8 cellular contexts compared by ENCODE assay signal in the genomic region with DNA sequence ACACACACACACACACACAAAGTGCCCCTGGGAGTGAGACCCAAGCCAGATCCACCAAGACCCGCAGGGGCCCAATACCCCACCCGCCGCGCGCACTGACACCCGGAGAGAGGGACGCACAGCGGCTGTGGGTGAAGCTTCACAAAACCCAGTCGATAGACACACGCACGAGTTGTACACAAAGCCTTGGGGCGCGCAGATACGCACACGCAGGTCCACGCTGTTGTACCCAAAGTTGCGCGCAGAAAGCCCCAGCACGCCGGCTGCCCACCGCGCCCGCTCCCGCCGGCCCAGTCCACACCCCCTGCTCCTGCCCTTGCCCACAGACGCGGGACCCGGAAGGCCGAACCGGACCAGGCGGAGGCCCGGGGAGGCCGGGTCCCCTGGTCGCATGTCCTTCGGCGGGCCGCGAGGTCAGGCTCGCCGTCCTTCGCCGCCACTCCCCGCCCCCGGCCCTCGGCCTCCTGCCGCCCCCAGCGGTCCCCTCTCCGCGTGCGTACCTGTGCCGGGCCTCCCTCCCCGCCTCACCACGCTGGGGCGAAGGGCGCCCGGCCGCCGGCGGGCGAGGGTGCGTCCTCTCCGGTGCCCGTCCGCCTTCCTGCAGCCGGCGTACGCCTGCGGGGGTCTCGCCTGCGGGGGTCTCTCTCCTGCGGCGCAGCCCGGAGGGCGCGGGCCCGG. TPM values are rescaled to one million over a fixed set of nuclear protein-coding genes. Genes with fewer than 3 reads are reported as not detected.
DNase-seq lines count a peak whose midpoint lies in the region; ATAC-seq and TF ChIP-seq lines count a peak whose summit lies in the region.

A gene (minus strand): TSS at position 344 of the 678 bp plus-strand sequence. CDS start 1,180 bp downstream, outside the sequence.

- H3K9me3 ChIP-seq in sigmoid colon: no peaks in the 10 kb centered on the region

- H3K4me3 ChIP-seq in GM23338 (peak within 1 kb of the TSS; percentile 64), foreskin fibroblast (ENCODE audit: low read depth in 1 of 2, low read length in 2 of 2) (peak within 1 kb of the TSS; percentile 19 to 20), sigmoid colon (peak within 1 kb of the TSS in 3 of 4 donors; percentile 29 to 46 (median 44))

- H3K27ac Mint-ChIP-seq in GM23338 (no peak within 1 kb of the TSS), T-cell (peak within 1 kb of the TSS; percentile 6 to 44)

- intact Hi-C loops in sigmoid colon (cut with DNase I): no loop called here

- H4K20me1 ChIP-seq in GM23338 (replicated peaks; ENCODE audit: insufficient read depth): no peaks in the 10 kb centered on the region; the same call in 1 of the 2 replicates

- H3K27me3 ChIP-seq in GM23338 (ENCODE audit: insufficient read depth) (peaks cover 42% of the 10 kb centered on the region), sigmoid colon (peaks cover 26 to 43% (median 30%) of the 10 kb centered on the region in 3 donors)

- POLR2A ChIA-PET in T-cell (lab: Charles Lee): no interaction called here

- H3K27ac ChIP-seq in GM23338 (ENCODE audit: low read depth): no peak within 1 kb of the TSS
- H3K27ac ChIP-seq in sigmoid colon: no peak within 1 kb of the TSS

- H3K36me3 ChIP-seq in GM23338 (ENCODE audit: insufficient read depth) (no peaks in the 10 kb centered on the region), sigmoid colon (no peaks in the 10 kb centered on the region)

- H3F3A ChIP-seq in GM23338 (replicated peaks; ENCODE audit: low read depth): 0 out of 2 replicates have a peak, but pooled peaks cover 5% of the 10 kb centered on the region

- TF ChIP-seq EP300 in sigmoid colon (IDR thresholded peaks at IDR 0.05): no peak

- H3K9me3 Mint-ChIP-seq in GM23338: peaks cover 5% of the 10 kb centered on the region; the same call in 1 of the 3 replicates
- no peaks in the 10 kb centered on the region for H3K9me3 Mint-ChIP-seq in T-cell

- H3K4me1 Mint-ChIP-seq in GM23338 (peaks cover 32% of the 10 kb centered on the region), T-cell (peaks cover 11 to 14% (median 13%) of the 10 kb centered on the region in 3 donors)

- H2AFZ ChIP-seq in GM23338: peak within 1 kb of the TSS; percentile 81

- peak within 1 kb of the TSS; percentile 83 for H3K4me2 ChIP-seq in GM23338

- H3K9me2 ChIP-seq in GM23338 (ENCODE audit: insufficient read depth): no peaks in the 10 kb centered on the region

- 1 to 3% methylated on average over 76 of the region's 76 CpGs for WGBS in sigmoid colon, 2 donors

- H3K4me1 ChIP-seq in GM23338 (ENCODE audit: insufficient read depth) (peaks cover 28% of the 10 kb centered on the region), sigmoid colon (peaks cover 0 to 16% (median 14%) of the 10 kb centered on the region in 4 donors)

- peaks cover 2% of the 10 kb centered on the region; the same call in 1 of the 3 replicates for H3K36me3 Mint-ChIP-seq in GM23338 (ENCODE audit: low read depth)
- H3K36me3 Mint-ChIP-seq in T-cell: peaks cover 5% of the 10 kb centered on the region

- peak within 1 kb of the TSS; percentile 81 for H3K4me3 Mint-ChIP-seq in GM23338
- H3K4me3 Mint-ChIP-seq in T-cell: peak within 1 kb of the TSS; percentile 69 to 77 (median 70)

- TF ChIP-seq CTCF in GM23338 (conservative IDR thresholded peaks at IDR 0.05; ENCODE audit: low read depth in 2 of 2): no peak
- no peak for TF ChIP-seq CTCF in foreskin fibroblast (IDR thresholded peaks at IDR 0.05; ENCODE audit: low read depth, low read length)
- no peak for TF ChIP-seq CTCF in sigmoid colon (IDR thresholded peaks at IDR 0.05)

- TF ChIP-seq POLR2A in sigmoid colon (IDR thresholded peaks at IDR 0.05): no peak

- ATAC-seq in GM23338 (peak; percentile 42), T-cell (replicated peaks in 1 of 4) (peak; percentile 7 to 33 (median 24)), GM21619 (IDR thresholded peaks at IDR 0.05; ENCODE audit: unreplicated experiment) (no peak), GM21717 (IDR thresholded peaks at IDR 0.05; ENCODE audit: unreplicated experiment) (no peak)

- CTCF ChIA-PET in T-cell (lab: Charles Lee): no interaction called here

- H3K79me2 ChIP-seq in GM23338 (replicated peaks; ENCODE audit: insufficient read depth): no peaks in the 10 kb centered on the region

- peaks cover 26% of the 10 kb centered on the region for H3K27me3 Mint-ChIP-seq in GM23338 (ENCODE audit: insufficient read depth, low read depth, poor library complexity)
- H3K27me3 Mint-ChIP-seq in T-cell: peaks cover 23 to 32% of the 10 kb centered on the region in 2 donors

- DNase-seq in GM23338 (ENCODE audit: low spot score) (peak; percentile 52), T-cell (peak in 1 of 34 experiments; percentile 2), foreskin fibroblast (peak in 1 of 2 donors; percentile 24), sigmoid colon (no peak), UCSD-AML1 (lab: John Stamatoyannopoulos, UW; ENCODE audit: unreplicated experiment) (no peak), Ammon's horn (ENCODE audit: low spot score) (no peak)

TF ChIP-seq in GM23338, 12 proteins besides CTCF, POLR2A, EP300 and RAD21:
- TF ChIP-seq EZH2 (IDR thresholded peaks at IDR 0.05; ENCODE audit: low read depth, unreplicated experiment): peak; percentile 8
- TF ChIP-seq CREB1 (CRISPR knock-in tag; IDR thresholded peaks at IDR 0.05; ENCODE audit: low read depth): no peak
- TF ChIP-seq ZNF331 (CRISPR knock-in tag; IDR thresholded peaks at IDR 0.05; ENCODE audit: low read depth): no peak
- TF ChIP-seq, protein P1, sequence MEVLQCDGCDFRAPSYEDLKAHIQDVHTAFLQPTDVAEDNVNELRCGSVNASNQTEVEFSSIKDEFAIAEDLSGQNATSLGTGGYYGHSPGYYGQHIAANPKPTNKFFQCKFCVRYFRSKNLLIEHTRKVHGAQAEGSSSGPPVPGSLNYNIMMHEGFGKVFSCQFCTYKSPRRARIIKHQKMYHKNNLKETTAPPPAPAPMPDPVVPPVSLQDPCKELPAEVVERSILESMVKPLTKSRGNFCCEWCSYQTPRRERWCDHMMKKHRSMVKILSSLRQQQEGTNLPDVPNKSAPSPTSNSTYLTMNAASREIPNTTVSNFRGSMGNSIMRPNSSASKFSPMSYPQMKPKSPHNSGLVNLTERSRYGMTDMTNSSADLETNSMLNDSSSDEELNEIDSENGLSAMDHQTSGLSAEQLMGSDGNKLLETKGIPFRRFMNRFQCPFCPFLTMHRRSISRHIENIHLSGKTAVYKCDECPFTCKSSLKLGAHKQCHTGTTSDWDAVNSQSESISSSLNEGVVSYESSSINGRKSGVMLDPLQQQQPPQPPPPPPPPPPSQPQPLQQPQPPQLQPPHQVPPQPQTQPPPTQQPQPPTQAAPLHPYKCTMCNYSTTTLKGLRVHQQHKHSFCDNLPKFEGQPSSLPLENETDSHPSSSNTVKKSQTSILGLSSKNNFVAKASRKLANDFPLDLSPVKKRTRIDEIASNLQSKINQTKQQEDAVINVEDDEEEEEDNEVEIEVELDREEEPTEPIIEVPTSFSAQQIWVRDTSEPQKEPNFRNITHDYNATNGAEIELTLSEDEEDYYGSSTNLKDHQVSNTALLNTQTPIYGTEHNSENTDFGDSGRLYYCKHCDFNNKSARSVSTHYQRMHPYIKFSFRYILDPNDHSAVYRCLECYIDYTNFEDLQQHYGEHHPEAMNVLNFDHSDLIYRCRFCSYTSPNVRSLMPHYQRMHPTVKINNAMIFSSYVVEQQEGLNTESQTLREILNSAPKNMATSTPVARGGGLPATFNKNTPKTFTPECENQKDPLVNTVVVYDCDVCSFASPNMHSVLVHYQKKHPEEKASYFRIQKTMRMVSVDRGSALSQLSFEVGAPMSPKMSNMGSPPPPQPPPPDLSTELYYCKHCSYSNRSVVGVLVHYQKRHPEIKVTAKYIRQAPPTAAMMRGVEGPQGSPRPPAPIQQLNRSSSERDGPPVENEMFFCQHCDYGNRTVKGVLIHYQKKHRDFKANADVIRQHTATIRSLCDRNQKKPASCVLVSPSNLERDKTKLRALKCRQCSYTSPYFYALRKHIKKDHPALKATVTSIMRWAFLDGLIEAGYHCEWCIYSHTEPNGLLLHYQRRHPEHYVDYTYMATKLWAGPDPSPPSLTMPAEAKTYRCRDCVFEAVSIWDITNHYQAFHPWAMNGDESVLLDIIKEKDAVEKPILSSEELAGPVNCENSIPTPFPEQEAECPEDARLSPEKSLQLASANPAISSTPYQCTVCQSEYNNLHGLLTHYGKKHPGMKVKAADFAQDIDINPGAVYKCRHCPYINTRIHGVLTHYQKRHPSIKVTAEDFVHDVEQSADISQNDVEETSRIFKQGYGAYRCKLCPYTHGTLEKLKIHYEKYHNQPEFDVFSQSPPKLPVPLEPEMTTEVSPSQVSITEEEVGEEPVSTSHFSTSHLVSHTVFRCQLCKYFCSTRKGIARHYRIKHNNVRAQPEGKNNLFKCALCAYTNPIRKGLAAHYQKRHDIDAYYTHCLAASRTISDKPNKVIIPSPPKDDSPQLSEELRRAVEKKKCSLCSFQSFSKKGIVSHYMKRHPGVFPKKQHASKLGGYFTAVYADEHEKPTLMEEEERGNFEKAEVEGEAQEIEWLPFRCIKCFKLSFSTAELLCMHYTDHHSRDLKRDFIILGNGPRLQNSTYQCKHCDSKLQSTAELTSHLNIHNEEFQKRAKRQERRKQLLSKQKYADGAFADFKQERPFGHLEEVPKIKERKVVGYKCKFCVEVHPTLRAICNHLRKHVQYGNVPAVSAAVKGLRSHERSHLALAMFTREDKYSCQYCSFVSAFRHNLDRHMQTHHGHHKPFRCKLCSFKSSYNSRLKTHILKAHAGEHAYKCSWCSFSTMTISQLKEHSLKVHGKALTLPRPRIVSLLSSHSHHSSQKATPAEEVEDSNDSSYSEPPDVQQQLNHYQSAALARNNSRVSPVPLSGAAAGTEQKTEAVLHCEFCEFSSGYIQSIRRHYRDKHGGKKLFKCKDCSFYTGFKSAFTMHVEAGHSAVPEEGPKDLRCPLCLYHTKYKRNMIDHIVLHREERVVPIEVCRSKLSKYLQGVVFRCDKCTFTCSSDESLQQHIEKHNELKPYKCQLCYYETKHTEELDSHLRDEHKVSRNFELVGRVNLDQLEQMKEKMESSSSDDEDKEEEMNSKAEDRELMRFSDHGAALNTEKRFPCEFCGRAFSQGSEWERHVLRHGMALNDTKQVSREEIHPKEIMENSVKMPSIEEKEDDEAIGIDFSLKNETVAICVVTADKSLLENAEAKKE (CRISPR knock-in tag; IDR thresholded peaks at IDR 0.05): no peak

RNA-seq across cellular contexts. Expression of the gene that starts here (rescaled TPM):
- total RNA-seq in GM23338 (2014; rRNA removed; shearing (Covaris generic)): 3.6 and 4.8 TPM in 2 replicates
- polyA plus RNA-seq in GM23338 (2016; fragmentation: Nextera tagmentation; extraction: Ambion mirVana) (1.0 and 1.5 TPM in 2 replicates), sigmoid colon (1 to 10 TPM in 1 of 3 donors, not detected in 2; 2.9 TPM)
- total RNA-seq in T-cell (under 1 TPM in 1 of 5 donors, not detected in 4; 0.13 TPM), sigmoid colon (under 1 TPM in 1 of 4 donors, not detected in 3; 0.33 TPM)

Comparison
In these comparisons a context has a peak if more than half of its experiments do, and no peak if none do; other contexts are left out.
1. Peak in ATAC-seq in T-cell; RNA of the gene not detected or under 1 TPM.